10 cellular contexts compared by ENCODE assay signal in genomic region chr10:77163670-77164348, GRCh38.
DNase-seq lines count a peak whose midpoint lies in the region; ATAC-seq, FAIRE-seq and TF ChIP-seq lines count a peak whose summit lies in the region.
"Had no signal": no experiment of that assay in that cellular context is flagged by ENCODE, and none has a peak within 500 bp of the region (broad histone marks: within the 10 kb centered on the region; RNA-seq: fewer than 3 reads in every experiment).

No MANE protein-coding gene starts in this region.

- H3K27me3 ChIP-seq in GM12878 (replicated peaks in 1 of 2; ENCODE audit: control insufficient read depth in 2 of 2, insufficient read depth in 2 of 2, low read length in 1 of 2) (no peaks in the 10 kb centered on the region), spleen (replicated peaks in 1 of 7) (no peaks in the 10 kb centered on the region)

- H3K36me3 ChIP-seq in GM12878 (ENCODE audit: control insufficient read depth in 2 of 2, insufficient read depth in 2 of 2, low read length in 1 of 2) (no peaks in the 10 kb centered on the region), spleen (no peaks in the 10 kb centered on the region)

- CTCF ChIA-PET in GM12878 (lab: Yijun Ruan, JAX), result interaction anchor here (0.9 to 23.3 kb wide), 14 partner anchors 11 to 674 kb away, joined by 3 to 532 read pairs (median 6); partner anchors contain the start of gene KCNMA1

- H3K4me2 ChIP-seq in GM12878 (ENCODE audit: control insufficient read depth, insufficient read depth), result no peak overlapping the region

- H4K20me1 ChIP-seq in GM12878 (ENCODE audit: control insufficient read depth, insufficient read depth), result no peaks in the 10 kb centered on the region

- FAIRE-seq in GM12878 (lab: Jason Lieb, UNC), result no peak

- SMC1A ChIA-PET in GM12878 (lab: Charles Lee; ENCODE audit: uncharacterized antibody, unreplicated experiment), result interaction anchor here (0.7 to 9.6 kb wide), 9 partner anchors 11 to 674 kb away, joined by 3 to 113 read pairs (median 4); no protein-coding TSS in a partner anchor

- H3K27ac ChIP-seq in 22Rv1, result peak overlapping the region; percentile 22
- H3K27ac ChIP-seq in GM12878 (ENCODE audit: control insufficient read depth, insufficient read depth), result no peak overlapping the region
- H3K27ac ChIP-seq in spleen, result no peak overlapping the region

- DNase-seq in GM12878 (ENCODE audit: low read depth, low spot score) (no peak), lung microvascular endothelial cell (ENCODE audit: low read depth in 2 of 2) (peak; percentile 36 to 99), erythroblast (lab: John Stamatoyannopoulos, UW) (no peak), spleen (no peak)
- DNase-seq: Calu3, nucleus accumbens had no signal

- H3K4me3 ChIP-seq in GM12878, result no peak overlapping the region
- H3K4me3 ChIP-seq in spleen, result no peak overlapping the region

- no peak overlapping the region for H2AFZ ChIP-seq in GM12878 (ENCODE audit: control insufficient read depth, low read depth, low read length)

- TF ChIP-seq POLR2A in GM12878 (IDR thresholded peaks at IDR 0.05; ENCODE audit: low read depth, low read length), result no peak
- no peak for TF ChIP-seq POLR2A in erythroblast (IDR thresholded peaks at IDR 0.05; ENCODE audit: low read length)
- no peak for TF ChIP-seq POLR2A in spleen (IDR thresholded peaks at IDR 0.05)

- POLR2A ChIA-PET in GM12878 (lab: Charles Lee), result no interaction called here

- RAD21 ChIA-PET in GM12878 (lab: Charles Lee; ENCODE audit: unreplicated experiment), result interaction anchor here (1.3 to 4.8 kb wide), 4 partner anchors 10 to 548 kb away, joined by 3 to 52 read pairs (median 30); no protein-coding TSS in a partner anchor

- 32% methylated on average over 4 of the region's 4 CpGs for WGBS in GM12878 (ENCODE audit: insufficient coverage, insufficient replicate concordance, low lambda C conversion rate, missing lambda C conversion rate)
- WGBS in spleen, 5 donors, result 50 to 65% (median 56%) methylated on average over 4 of the region's 4 CpGs

- H3K9me3 ChIP-seq in GM12878 (replicated peaks; ENCODE audit: control insufficient read depth, insufficient read depth, low read length), result no peaks in the 10 kb centered on the region
- no peaks in the 10 kb centered on the region for H3K9me3 ChIP-seq in spleen

- intact Hi-C loops in GM12878 (cut with micrococcal nuclease; ENCODE audit: unreplicated experiment), result loop anchor here (2.0 kb wide), 1 partner anchor 593 kb away; no protein-coding TSS in a partner anchor
- intact Hi-C loops in spleen (cut with DNase I; ENCODE audit: low total_unique reads), result no loop called here

- ATAC-seq in HG03432 (IDR thresholded peaks at IDR 0.05; ENCODE audit: unreplicated experiment), result peak; percentile 44
- ATAC-seq in GM12878, result peak; percentile 46; the same call in 2 of the 3 replicates
- ATAC-seq in GM21619 (IDR thresholded peaks at IDR 0.05; ENCODE audit: unreplicated experiment), result no peak
- ATAC-seq in GM18511 (IDR thresholded peaks at IDR 0.05; ENCODE audit: unreplicated experiment), result no peak

- no peak overlapping the region for H3K9ac ChIP-seq in GM12878 (ENCODE audit: control insufficient read depth, insufficient read depth, low read length)

- no peak for TF ChIP-seq RAD21 in GM12878 (IDR thresholded peaks at IDR 0.05; ENCODE audit: insufficient read depth, low read depth, low read length)

- in situ Hi-C loops in GM12878 (cut with MboI), result no loop called here

- H3K4me1 ChIP-seq in GM12878 (ENCODE audit: control insufficient read depth, insufficient read depth, low read length), result no peaks in the 10 kb centered on the region
- peaks cover 0 to 7% (median under 1%) of the 10 kb centered on the region in 6 donors for H3K4me1 ChIP-seq in spleen

- TF ChIP-seq CTCF in 22Rv1 (IDR thresholded peaks at IDR 0.05), result no peak
- no peak for TF ChIP-seq CTCF in GM12878 (IDR thresholded peaks at IDR 0.05 in 2 of 3, conservative IDR thresholded peaks at IDR 0.05 in 1 of 3; ENCODE audit: control insufficient read depth in 2 of 3, extremely low read depth in 1 of 3, insufficient read depth in 1 of 3, low read depth in 3 of 3, low read length in 3 of 3)
- TF ChIP-seq CTCF in spleen (IDR thresholded peaks at IDR 0.05 in 8 of 11, conservative IDR thresholded peaks at IDR 0.05 in 3 of 11), result no peak

- no TSS peak for BruUV-seq in GM12878 (replicated peaks; lab: Mats Ljungman, UMichigan)

- no peak for TF ChIP-seq EP300 in GM12878 (IDR thresholded peaks at IDR 0.05; ENCODE audit: borderline replicate concordance in 1 of 2, control insufficient read depth in 1 of 2, low read depth in 2 of 2, low read length in 2 of 2)

- H3K79me2 ChIP-seq in GM12878 (ENCODE audit: control insufficient read depth, insufficient read depth, low read length), result no peaks in the 10 kb centered on the region

TF ChIP-seq in GM12878, 131 proteins besides CTCF, POLR2A, EP300 and RAD21:
- peak; percentile 24; the same call in 1 of the 2 replicates for TF ChIP-seq SPI1 (IDR thresholded peaks at IDR 0.05; ENCODE audit: borderline replicate concordance, insufficient read depth, low read depth, low read length)
- TF ChIP-seq ZZZ3 (IDR thresholded peaks at IDR 0.05; ENCODE audit: control insufficient read depth, insufficient read length, low read depth), result no peak
- TF ChIP-seq, protein P1, sequence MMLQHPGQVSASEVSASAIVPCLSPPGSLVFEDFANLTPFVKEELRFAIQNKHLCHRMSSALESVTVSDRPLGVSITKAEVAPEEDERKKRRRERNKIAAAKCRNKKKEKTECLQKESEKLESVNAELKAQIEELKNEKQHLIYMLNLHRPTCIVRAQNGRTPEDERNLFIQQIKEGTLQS (IDR thresholded peaks at IDR 0.05; ENCODE audit: borderline replicate concordance, extremely low read depth, low read depth, low read length), result no peak
- no peak for TF ChIP-seq TAF1 (IDR thresholded peaks at IDR 0.05; ENCODE audit: borderline replicate concordance, low read depth, low read length)
- peak; percentile 60; the same call in 1 of the 2 replicates for TF ChIP-seq RAD51 (IDR thresholded peaks at IDR 0.05)
- TF ChIP-seq CBX3 (IDR thresholded peaks at IDR 0.05; ENCODE audit: borderline replicate concordance, low read depth), result no peak
- TF ChIP-seq EZH2 (IDR thresholded peaks at IDR 0.05; ENCODE audit: borderline replicate concordance, control insufficient read depth, low read depth, low read length), result no peak
- TF ChIP-seq CREB1 (IDR thresholded peaks at IDR 0.05; ENCODE audit: low read depth), result no peak
TF ChIP-seq in GM12878: peak in this region for 2.

Comparison
In these comparisons a context has a peak if more than half of its experiments do, and no peak if none do; other contexts are left out.
1. ATAC-seq: peak in HG03432 (single experiment) and GM12878 (single experiment); none in GM21619 (single experiment) and GM18511 (single experiment).
2. DNase-seq: peak in lung microvascular endothelial cell (2 of 2); none in GM12878 (single experiment), erythroblast (0 of 2) and spleen (single experiment).